In genomic region chr17:41917957-41918391, GRCh38 we compare ENCODE assay signal across 8 cellular contexts. TPM values are rescaled to one million over a fixed set of nuclear protein-coding genes. Genes with fewer than 3 reads are reported as not detected.
DNase-seq lines count a peak whose midpoint lies in the region; ATAC-seq and TF ChIP-seq lines count a peak whose summit lies in the region.

No MANE protein-coding gene starts in this region.

- no peaks in the 10 kb centered on the region for H3K9me3 ChIP-seq in left ventricle myocardium inferior (replicated peaks)

- peaks cover 8% of the 10 kb centered on the region for H3K36me3 ChIP-seq in left ventricle myocardium inferior

- ATAC-seq in HG03039 (IDR thresholded peaks at IDR 0.05; ENCODE audit: unreplicated experiment) (peak; percentile 8), GM18873 (IDR thresholded peaks at IDR 0.05; ENCODE audit: low FRiP score, unreplicated experiment) (no peak)

- peaks cover 59% of the 10 kb centered on the region for H3K4me1 ChIP-seq in left ventricle myocardium inferior

- TF ChIP-seq CTCF in left ventricle myocardium inferior (IDR thresholded peaks at IDR 0.05; ENCODE audit: borderline replicate concordance), result no peak

- H3K27me3 ChIP-seq in left ventricle myocardium inferior (ENCODE audit: low read depth), result no peaks in the 10 kb centered on the region

- DNase-seq in Daoy (ENCODE audit: low read depth) (peak; percentile 71), OCI-M1 (lab: John Stamatoyannopoulos, UW) (peak; percentile 52), left ventricle myocardium inferior (peak; percentile 70), retina (peak; percentile 73), NCI-H1048 (lab: John Stamatoyannopoulos, UW) (no peak)
- DNase-seq in activated naive CD4-positive, alpha-beta T cell treated with anti-CD3 and anti-CD28 coated beads, Interleukin-2, amount 50 U/mL, for 16 hours, result peak; percentile 53

- peak overlapping the region; percentile 92 for H3K27ac ChIP-seq in left ventricle myocardium inferior (replicated peaks)

- intact Hi-C loops in left ventricle myocardium inferior (cut with micrococcal nuclease), result no loop called here

- H3K4me3 ChIP-seq in left ventricle myocardium inferior, result peak overlapping the region; percentile 94

RNA-seq across cellular contexts. Expression of gene ACLY, which starts 0.8 kb away (rescaled TPM):
- 115 and 124 TPM in 2 replicates for total RNA-seq in Daoy (2014; rRNA removed; shearing (Covaris generic))
- 23.5 TPM for total RNA-seq in left ventricle myocardium inferior

RNA-seq across cellular contexts. Expression of gene ODAD4, which starts 12.4 kb away (rescaled TPM):
- 0.42 and 2.8 TPM in 2 replicates for total RNA-seq in Daoy (2014; rRNA removed; shearing (Covaris generic))
- 1.3 TPM for total RNA-seq in left ventricle myocardium inferior

RNA-seq across cellular contexts. Expression of gene CNP, which starts 48.6 kb away (rescaled TPM):
- total RNA-seq in Daoy (2014; rRNA removed; shearing (Covaris generic)), result 39.5 and 41.6 TPM in 2 replicates
- total RNA-seq in left ventricle myocardium inferior, result 24.9 TPM

RNA-seq across cellular contexts. Expression of gene KLHL11, which starts 52.8 kb away (rescaled TPM):
- 26.8 and 27.8 TPM in 2 replicates for total RNA-seq in Daoy (2014; rRNA removed; shearing (Covaris generic))
- 3.5 TPM for total RNA-seq in left ventricle myocardium inferior
